Comparison of ENCODE assay signal across 1 cellular context in genomic region chr1:8239306-8240023, GRCh38.
TF ChIP-seq lines count a peak whose summit lies in the region.

No MANE protein-coding gene starts in this region.

TF ChIP-seq in HepG2, 621 proteins besides CTCF, POLR2A, EP300 and RAD21 (continued from another document):
- TF ChIP-seq ATF2 (CRISPR knock-in tag; IDR thresholded peaks at IDR 0.05) (no peak; the same call in 1 of the 2 replicates), ZNF652 (CRISPR knock-in tag; IDR thresholded peaks at IDR 0.05; ENCODE audit: borderline replicate concordance, low read depth) (no peak), GATAD2A (CRISPR knock-in tag; IDR thresholded peaks at IDR 0.05) (peak; percentile 67)
- TF ChIP-seq, protein P1, sequence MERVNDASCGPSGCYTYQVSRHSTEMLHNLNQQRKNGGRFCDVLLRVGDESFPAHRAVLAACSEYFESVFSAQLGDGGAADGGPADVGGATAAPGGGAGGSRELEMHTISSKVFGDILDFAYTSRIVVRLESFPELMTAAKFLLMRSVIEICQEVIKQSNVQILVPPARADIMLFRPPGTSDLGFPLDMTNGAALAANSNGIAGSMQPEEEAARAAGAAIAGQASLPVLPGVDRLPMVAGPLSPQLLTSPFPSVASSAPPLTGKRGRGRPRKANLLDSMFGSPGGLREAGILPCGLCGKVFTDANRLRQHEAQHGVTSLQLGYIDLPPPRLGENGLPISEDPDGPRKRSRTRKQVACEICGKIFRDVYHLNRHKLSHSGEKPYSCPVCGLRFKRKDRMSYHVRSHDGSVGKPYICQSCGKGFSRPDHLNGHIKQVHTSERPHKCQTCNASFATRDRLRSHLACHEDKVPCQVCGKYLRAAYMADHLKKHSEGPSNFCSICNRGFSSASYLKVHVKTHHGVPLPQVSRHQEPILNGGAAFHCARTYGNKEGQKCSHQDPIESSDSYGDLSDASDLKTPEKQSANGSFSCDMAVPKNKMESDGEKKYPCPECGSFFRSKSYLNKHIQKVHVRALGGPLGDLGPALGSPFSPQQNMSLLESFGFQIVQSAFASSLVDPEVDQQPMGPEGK (CRISPR knock-in tag; IDR thresholded peaks at IDR 0.05) = peak; percentile 95
